7 cellular contexts compared by ENCODE assay signal in genomic region chr19:3547301-3547731, GRCh38. TPM values are rescaled to one million over a fixed set of nuclear protein-coding genes. Genes with fewer than 3 reads are reported as not detected.
DNase-seq lines count a peak whose midpoint lies in the region; ATAC-seq, FAIRE-seq and TF ChIP-seq lines count a peak whose summit lies in the region.

No MANE protein-coding gene starts in this region.

- peaks cover 14% of the 10 kb centered on the region for H3K36me3 ChIP-seq in endodermal cell (ENCODE audit: control insufficient read depth, insufficient read depth, low read length)

- H3K4me3 Mint-ChIP-seq in endodermal cell = no peak overlapping the region

- no peaks in the 10 kb centered on the region for H3K27me3 Mint-ChIP-seq in endodermal cell (ENCODE audit: insufficient read depth)

- POLR2A ChIA-PET in RWPE1 (lab: Yijun Ruan, JAX; ENCODE audit: low non-redundant PET) = no interaction called here

- peaks cover 14% of the 10 kb centered on the region for H3K36me3 Mint-ChIP-seq in endodermal cell (ENCODE audit: low read depth)

- CTCF ChIA-PET in RWPE1 (lab: Yijun Ruan, JAX) = interaction anchor here (0.6 to 0.9 kb wide), 2 partner anchors 9 to 45 kb away, joined by 3 to 4 read pairs; no protein-coding TSS in a partner anchor

- no peak overlapping the region for H3K9ac ChIP-seq in endodermal cell (ENCODE audit: extremely low read depth, low read length, poor library complexity, severe bottlenecking)

- no peak for DNase-seq in GM12891 (ENCODE audit: insufficient read length, low spot score)
- DNase-seq in RWPE1 (ENCODE audit: low spot score) = no peak
- DNase-seq in endodermal cell = peak; percentile 68
- peak; percentile 39 for DNase-seq in stimulated activated CD4-positive, alpha-beta T cell treated with anti-CD3 and anti-CD28 coated beads, Interleukin-4, amount 100 ng/mL, for 1 hour
- no peak for DNase-seq in NCI-H526 (lab: John Stamatoyannopoulos, UW)

- 92 to 97% methylated on average over 11 to 15 of the region's 15 CpGs for WGBS in endodermal cell (ENCODE audit: insufficient coverage in 1 of 2, insufficient read length in 1 of 2), 2 experiments

- ATAC-seq in GM18519 (IDR thresholded peaks at IDR 0.05; ENCODE audit: low FRiP score, unreplicated experiment) = no peak
- ATAC-seq in GM19328 (IDR thresholded peaks at IDR 0.05; ENCODE audit: unreplicated experiment) = no peak

- no peaks in the 10 kb centered on the region for H3K27me3 ChIP-seq in endodermal cell (ENCODE audit: control insufficient read depth, insufficient read depth, low read length, poor library complexity, severe bottlenecking)

- TF ChIP-seq CTCF in RWPE1 (conservative IDR thresholded peaks at IDR 0.05; ENCODE audit: low read depth) = peak; percentile 53
- TF ChIP-seq CTCF in endodermal cell (conservative IDR thresholded peaks at IDR 0.05) = peak; percentile 78

- no peaks in the 10 kb centered on the region for H3K4me1 ChIP-seq in endodermal cell (ENCODE audit: control insufficient read depth, insufficient read depth, low read length)

- H3K4me1 Mint-ChIP-seq in endodermal cell = no peaks in the 10 kb centered on the region

- peak; percentile 33 for FAIRE-seq in GM12891 (lab: Jason Lieb, UNC)

- TF ChIP-seq POLR2A in GM12891 (IDR thresholded peaks at IDR 0.05; ENCODE audit: low read depth, low read length) = no peak

- H3K27ac ChIP-seq in RWPE1 = peak overlapping the region; percentile 64; the same call in 1 of the 2 replicates
- no peak overlapping the region for H3K27ac ChIP-seq in endodermal cell (ENCODE audit: low read depth, low read length)

- H3K27ac Mint-ChIP-seq in endodermal cell = no peak overlapping the region

- no peak overlapping the region for H3K4me3 ChIP-seq in endodermal cell (ENCODE audit: low read length)

- H3K9me3 Mint-ChIP-seq in endodermal cell = no peaks in the 10 kb centered on the region

- H3K9me3 ChIP-seq in endodermal cell (ENCODE audit: control insufficient read depth, low read length) = no peaks in the 10 kb centered on the region

TF ChIP-seq in GM12891, 5 proteins besides CTCF, POLR2A, EP300 and RAD21:
- TF ChIP-seq TAF1 (IDR thresholded peaks at IDR 0.05; ENCODE audit: low read depth, low read length) (no peak), SPI1 (IDR thresholded peaks at IDR 0.05; ENCODE audit: low read depth, low read length) (no peak), PAX5 (IDR thresholded peaks at IDR 0.05; ENCODE audit: insufficient read depth, low read length, severe bottlenecking) (no peak), POLR2AphosphoS5 (IDR thresholded peaks at IDR 0.05; ENCODE audit: low read depth, low read length) (no peak), POU2F2 (IDR thresholded peaks at IDR 0.05; ENCODE audit: low read depth, low read length) (no peak)

RNA-seq across cellular contexts. Expression of gene TEKTIP1, which starts 8.3 kb away (rescaled TPM):
- 0.63 TPM for polyA plus RNA-seq in GM12891 (2012; ENCODE audit: low read depth, missing spikeins)
- 1 to 10 TPM; 4.6 to 5.7 TPM for total RNA-seq in endodermal cell
- polyA plus RNA-seq in endodermal cell (2013, experiment 1 of 2) = 0.75 TPM
- 0.62 TPM for polyA plus RNA-seq in endodermal cell (2013, experiment 2 of 2)

RNA-seq across cellular contexts. Expression of gene MFSD12, which starts 10.1 kb away (rescaled TPM):
- 22.7 TPM for polyA plus RNA-seq in GM12891 (2012; ENCODE audit: low read depth, missing spikeins)
- 10 to 100 TPM; 48.2 to 62.4 TPM for total RNA-seq in endodermal cell
- 44.5 TPM for polyA plus RNA-seq in endodermal cell (2013, experiment 1 of 2)
- polyA plus RNA-seq in endodermal cell (2013, experiment 2 of 2) = 39.0 TPM

RNA-seq across cellular contexts. Expression of gene HMG20B, which starts 25.4 kb away (rescaled TPM):
- polyA plus RNA-seq in GM12891 (2012; ENCODE audit: low read depth, missing spikeins) = 44.6 TPM
- total RNA-seq in endodermal cell = 100 to 1,000 TPM in 1 of 2 donors, 10 to 100 TPM in 1; 80.7 to 102 TPM
- polyA plus RNA-seq in endodermal cell (2013, experiment 1 of 2) = 80.6 TPM
- polyA plus RNA-seq in endodermal cell (2013, experiment 2 of 2) = 89.1 TPM

RNA-seq across cellular contexts. Expression of gene GIPC3, which starts 38.0 kb away (rescaled TPM):
- polyA plus RNA-seq in GM12891 (2012; ENCODE audit: low read depth, missing spikeins) = 0.06 TPM
- 1 to 10 TPM in 1 of 2 donors, under 1 TPM in 1; 0.93 to 1.5 TPM for total RNA-seq in endodermal cell
- 0.32 TPM for polyA plus RNA-seq in endodermal cell (2013, experiment 1 of 2)
- polyA plus RNA-seq in endodermal cell (2013, experiment 2 of 2) = 0.33 TPM

RNA-seq across cellular contexts. Expression of gene FZR1, which starts 41.2 kb away (rescaled TPM):
- 18.0 TPM for polyA plus RNA-seq in GM12891 (2012; ENCODE audit: low read depth, missing spikeins)
- total RNA-seq in endodermal cell = 10 to 100 TPM; 56.7 to 65.1 TPM
- 49.5 TPM for polyA plus RNA-seq in endodermal cell (2013, experiment 1 of 2)
- polyA plus RNA-seq in endodermal cell (2013, experiment 2 of 2) = 52.5 TPM

Comparison
In these comparisons a context has a peak if more than half of its experiments do, and no peak if none do; other contexts are left out.
1. DNase-seq: peak in endodermal cell (single experiment) and stimulated activated CD4-positive, alpha-beta T cell treated with anti-CD3 and anti-CD28 coated beads, Interleukin-4, amount 100 ng/mL, for 1 hour (single experiment); none in GM12891 (single experiment), RWPE1 (single experiment) and NCI-H526 (0 of 2).